ENCODE assay signal across 22 cellular contexts in genomic region chr9:136591191-136591752, GRCh38.
"Had no signal": no experiment of that assay in that cellular context is flagged by ENCODE, and none has a peak within 500 bp of the region (broad histone marks: within the 10 kb centered on the region; RNA-seq: fewer than 3 reads in every experiment).

No MANE protein-coding gene starts in this region.

- H3K9ac ChIP-seq: parathyroid adenoma had no signal

- H3K36me3 Mint-ChIP-seq: activated naive CD8-positive, alpha-beta T cell treated with anti-CD3 and anti-CD28 coated beads for 36 hours; natural killer cell; stimulated activated naive B cell treated with anti-CD40 and anti-IgM and Interleukin-4, amounts not matched to agents 10 μg/mL and 1 μg/mL and 100 μg/mL, for 72 hours; type B pancreatic cell had no signal

- H3K27me3 ChIP-seq: testis had no signal

- DNase-seq: activated B cell treated with CpG ODN at 0.5 μM for 24 hours; activated CD4-positive, alpha-beta T cell treated with anti-CD3 and anti-CD28 coated beads for 36 hours; activated CD4-positive, alpha-beta T cell treated with anti-CD3 and anti-CD28 coated beads, Interleukin-2, amount 50 U/mL, for 4 hours; activated naive CD4-positive, alpha-beta T cell treated with Interleukin-2 at 50 U/mL for 16 hours; activated naive CD8-positive, alpha-beta T cell treated with anti-CD3 and anti-CD28 coated beads for 36 hours; activated T-cell treated with anti-CD3 and anti-CD28 coated beads, Interleukin-2, amount 50 U/mL, for 48 hours; amniotic stem cell; cerebellar nuclear complex; endodermal cell; natural killer cell; stimulated activated CD4-positive, alpha-beta T cell treated with anti-CD3 and anti-CD28 coated beads, Interleukin-2, amount 100 ng/mL, for 48 hours; stimulated activated CD8-positive, alpha-beta memory T cell treated with anti-CD3 and anti-CD28 coated beads, Interleukin-4, amount 100 ng/mL, for 48 hours; stimulated activated naive B cell treated with anti-CD40 and anti-IgM and Interleukin-4, amounts not matched to agents 10 μg/mL and 1 μg/mL and 100 μg/mL, for 72 hours; T1000; testis had no signal

- H3K4me3 ChIP-seq: coronary artery, smooth muscle cell, testis had no signal

- H3K27ac Mint-ChIP-seq: activated B cell treated with CpG ODN at 0.5 μM for 24 hours; activated CD4-positive, alpha-beta T cell treated with anti-CD3 and anti-CD28 coated beads for 36 hours; activated naive CD8-positive, alpha-beta T cell treated with anti-CD3 and anti-CD28 coated beads for 36 hours; endodermal cell; natural killer cell; stimulated activated naive B cell treated with anti-CD40 and anti-IgM and Interleukin-4, amounts not matched to agents 10 μg/mL and 1 μg/mL and 100 μg/mL, for 72 hours; T-helper 1 cell treated with Interleukin-12 subunit alpha and Interleukin-12 subunit beta and Interleukin-4 antibody, amounts not matched to agents 30 μg/mL and 1 μg/mL, for 36 hours; type B pancreatic cell had no signal

- H3K4me3 Mint-ChIP-seq: activated B cell treated with CpG ODN at 0.5 μM for 24 hours; activated CD4-positive, alpha-beta T cell treated with anti-CD3 and anti-CD28 coated beads for 36 hours; activated naive CD8-positive, alpha-beta T cell treated with anti-CD3 and anti-CD28 coated beads for 36 hours; endodermal cell; natural killer cell; stimulated activated naive B cell treated with anti-CD40 and anti-IgM and Interleukin-4, amounts not matched to agents 10 μg/mL and 1 μg/mL and 100 μg/mL, for 72 hours; T-helper 1 cell treated with Interleukin-12 subunit alpha and Interleukin-12 subunit beta and Interleukin-4 antibody, amounts not matched to agents 30 μg/mL and 1 μg/mL, for 36 hours; type B pancreatic cell had no signal

- H3K27me3 Mint-ChIP-seq: activated CD4-positive, alpha-beta T cell treated with anti-CD3 and anti-CD28 coated beads for 36 hours had no signal

- H3K9me3 Mint-ChIP-seq: activated B cell treated with CpG ODN at 0.5 μM for 24 hours; activated naive CD8-positive, alpha-beta T cell treated with anti-CD3 and anti-CD28 coated beads for 36 hours; endodermal cell; natural killer cell; stimulated activated naive B cell treated with anti-CD40 and anti-IgM and Interleukin-4, amounts not matched to agents 10 μg/mL and 1 μg/mL and 100 μg/mL, for 72 hours; T-helper 1 cell treated with Interleukin-12 subunit alpha and Interleukin-12 subunit beta and Interleukin-4 antibody, amounts not matched to agents 30 μg/mL and 1 μg/mL, for 36 hours; type B pancreatic cell had no signal

- H3K9me3 ChIP-seq: testis had no signal

- H3K27ac ChIP-seq: coronary artery, epithelial cell of prostate, parathyroid adenoma, testis had no signal

- FAIRE-seq: bronchial epithelial cell had no signal

- H3K4me2 ChIP-seq: smooth muscle cell had no signal
